ENCODE assay signal across 2 cellular contexts in the genomic region with DNA sequence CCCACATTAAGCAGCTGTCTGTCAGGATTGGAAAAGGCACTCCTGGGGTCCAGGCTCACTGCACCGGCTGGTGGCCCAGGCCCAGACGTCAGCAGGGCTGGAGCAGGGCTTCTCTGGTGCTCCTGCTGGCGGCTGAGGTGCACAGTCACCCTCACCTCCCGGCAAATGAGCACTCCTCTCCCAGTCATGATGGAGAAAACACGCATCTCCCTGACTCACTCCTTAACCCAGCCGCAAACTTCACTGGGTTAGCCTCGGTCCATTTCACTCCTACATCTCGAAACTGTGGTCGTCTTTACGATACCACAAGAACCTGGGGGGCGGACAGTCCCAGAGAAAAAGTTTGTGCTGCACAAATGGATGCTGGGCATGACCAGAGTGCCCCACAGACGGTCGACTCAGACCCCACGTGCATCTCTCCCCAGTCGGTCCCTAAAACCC.
TF ChIP-seq lines count a peak whose summit lies in the region.

No MANE protein-coding gene starts in this region.

TF ChIP-seq in GM23338, 12 proteins besides CTCF, POLR2A, EP300 and RAD21 (continues in another document):
- TF ChIP-seq, protein P1, sequence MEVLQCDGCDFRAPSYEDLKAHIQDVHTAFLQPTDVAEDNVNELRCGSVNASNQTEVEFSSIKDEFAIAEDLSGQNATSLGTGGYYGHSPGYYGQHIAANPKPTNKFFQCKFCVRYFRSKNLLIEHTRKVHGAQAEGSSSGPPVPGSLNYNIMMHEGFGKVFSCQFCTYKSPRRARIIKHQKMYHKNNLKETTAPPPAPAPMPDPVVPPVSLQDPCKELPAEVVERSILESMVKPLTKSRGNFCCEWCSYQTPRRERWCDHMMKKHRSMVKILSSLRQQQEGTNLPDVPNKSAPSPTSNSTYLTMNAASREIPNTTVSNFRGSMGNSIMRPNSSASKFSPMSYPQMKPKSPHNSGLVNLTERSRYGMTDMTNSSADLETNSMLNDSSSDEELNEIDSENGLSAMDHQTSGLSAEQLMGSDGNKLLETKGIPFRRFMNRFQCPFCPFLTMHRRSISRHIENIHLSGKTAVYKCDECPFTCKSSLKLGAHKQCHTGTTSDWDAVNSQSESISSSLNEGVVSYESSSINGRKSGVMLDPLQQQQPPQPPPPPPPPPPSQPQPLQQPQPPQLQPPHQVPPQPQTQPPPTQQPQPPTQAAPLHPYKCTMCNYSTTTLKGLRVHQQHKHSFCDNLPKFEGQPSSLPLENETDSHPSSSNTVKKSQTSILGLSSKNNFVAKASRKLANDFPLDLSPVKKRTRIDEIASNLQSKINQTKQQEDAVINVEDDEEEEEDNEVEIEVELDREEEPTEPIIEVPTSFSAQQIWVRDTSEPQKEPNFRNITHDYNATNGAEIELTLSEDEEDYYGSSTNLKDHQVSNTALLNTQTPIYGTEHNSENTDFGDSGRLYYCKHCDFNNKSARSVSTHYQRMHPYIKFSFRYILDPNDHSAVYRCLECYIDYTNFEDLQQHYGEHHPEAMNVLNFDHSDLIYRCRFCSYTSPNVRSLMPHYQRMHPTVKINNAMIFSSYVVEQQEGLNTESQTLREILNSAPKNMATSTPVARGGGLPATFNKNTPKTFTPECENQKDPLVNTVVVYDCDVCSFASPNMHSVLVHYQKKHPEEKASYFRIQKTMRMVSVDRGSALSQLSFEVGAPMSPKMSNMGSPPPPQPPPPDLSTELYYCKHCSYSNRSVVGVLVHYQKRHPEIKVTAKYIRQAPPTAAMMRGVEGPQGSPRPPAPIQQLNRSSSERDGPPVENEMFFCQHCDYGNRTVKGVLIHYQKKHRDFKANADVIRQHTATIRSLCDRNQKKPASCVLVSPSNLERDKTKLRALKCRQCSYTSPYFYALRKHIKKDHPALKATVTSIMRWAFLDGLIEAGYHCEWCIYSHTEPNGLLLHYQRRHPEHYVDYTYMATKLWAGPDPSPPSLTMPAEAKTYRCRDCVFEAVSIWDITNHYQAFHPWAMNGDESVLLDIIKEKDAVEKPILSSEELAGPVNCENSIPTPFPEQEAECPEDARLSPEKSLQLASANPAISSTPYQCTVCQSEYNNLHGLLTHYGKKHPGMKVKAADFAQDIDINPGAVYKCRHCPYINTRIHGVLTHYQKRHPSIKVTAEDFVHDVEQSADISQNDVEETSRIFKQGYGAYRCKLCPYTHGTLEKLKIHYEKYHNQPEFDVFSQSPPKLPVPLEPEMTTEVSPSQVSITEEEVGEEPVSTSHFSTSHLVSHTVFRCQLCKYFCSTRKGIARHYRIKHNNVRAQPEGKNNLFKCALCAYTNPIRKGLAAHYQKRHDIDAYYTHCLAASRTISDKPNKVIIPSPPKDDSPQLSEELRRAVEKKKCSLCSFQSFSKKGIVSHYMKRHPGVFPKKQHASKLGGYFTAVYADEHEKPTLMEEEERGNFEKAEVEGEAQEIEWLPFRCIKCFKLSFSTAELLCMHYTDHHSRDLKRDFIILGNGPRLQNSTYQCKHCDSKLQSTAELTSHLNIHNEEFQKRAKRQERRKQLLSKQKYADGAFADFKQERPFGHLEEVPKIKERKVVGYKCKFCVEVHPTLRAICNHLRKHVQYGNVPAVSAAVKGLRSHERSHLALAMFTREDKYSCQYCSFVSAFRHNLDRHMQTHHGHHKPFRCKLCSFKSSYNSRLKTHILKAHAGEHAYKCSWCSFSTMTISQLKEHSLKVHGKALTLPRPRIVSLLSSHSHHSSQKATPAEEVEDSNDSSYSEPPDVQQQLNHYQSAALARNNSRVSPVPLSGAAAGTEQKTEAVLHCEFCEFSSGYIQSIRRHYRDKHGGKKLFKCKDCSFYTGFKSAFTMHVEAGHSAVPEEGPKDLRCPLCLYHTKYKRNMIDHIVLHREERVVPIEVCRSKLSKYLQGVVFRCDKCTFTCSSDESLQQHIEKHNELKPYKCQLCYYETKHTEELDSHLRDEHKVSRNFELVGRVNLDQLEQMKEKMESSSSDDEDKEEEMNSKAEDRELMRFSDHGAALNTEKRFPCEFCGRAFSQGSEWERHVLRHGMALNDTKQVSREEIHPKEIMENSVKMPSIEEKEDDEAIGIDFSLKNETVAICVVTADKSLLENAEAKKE (CRISPR knock-in tag; IDR thresholded peaks at IDR 0.05) = no peak
- TF ChIP-seq NANOG (IDR thresholded peaks at IDR 0.05; ENCODE audit: borderline replicate concordance) = no peak
- no peak for TF ChIP-seq CREB1 (CRISPR knock-in tag; IDR thresholded peaks at IDR 0.05; ENCODE audit: low read depth)
- TF ChIP-seq, protein P2, sequence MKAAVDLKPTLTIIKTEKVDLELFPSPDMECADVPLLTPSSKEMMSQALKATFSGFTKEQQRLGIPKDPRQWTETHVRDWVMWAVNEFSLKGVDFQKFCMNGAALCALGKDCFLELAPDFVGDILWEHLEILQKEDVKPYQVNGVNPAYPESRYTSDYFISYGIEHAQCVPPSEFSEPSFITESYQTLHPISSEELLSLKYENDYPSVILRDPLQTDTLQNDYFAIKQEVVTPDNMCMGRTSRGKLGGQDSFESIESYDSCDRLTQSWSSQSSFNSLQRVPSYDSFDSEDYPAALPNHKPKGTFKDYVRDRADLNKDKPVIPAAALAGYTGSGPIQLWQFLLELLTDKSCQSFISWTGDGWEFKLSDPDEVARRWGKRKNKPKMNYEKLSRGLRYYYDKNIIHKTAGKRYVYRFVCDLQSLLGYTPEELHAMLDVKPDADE (IDR thresholded peaks at IDR 0.05) = no peak
- no peak for TF ChIP-seq EZH2 (IDR thresholded peaks at IDR 0.05; ENCODE audit: low read depth, unreplicated experiment)
- TF ChIP-seq EZH2phosphoT487 (IDR thresholded peaks at IDR 0.05; ENCODE audit: unreplicated experiment) = no peak
- TF ChIP-seq, protein P3, sequence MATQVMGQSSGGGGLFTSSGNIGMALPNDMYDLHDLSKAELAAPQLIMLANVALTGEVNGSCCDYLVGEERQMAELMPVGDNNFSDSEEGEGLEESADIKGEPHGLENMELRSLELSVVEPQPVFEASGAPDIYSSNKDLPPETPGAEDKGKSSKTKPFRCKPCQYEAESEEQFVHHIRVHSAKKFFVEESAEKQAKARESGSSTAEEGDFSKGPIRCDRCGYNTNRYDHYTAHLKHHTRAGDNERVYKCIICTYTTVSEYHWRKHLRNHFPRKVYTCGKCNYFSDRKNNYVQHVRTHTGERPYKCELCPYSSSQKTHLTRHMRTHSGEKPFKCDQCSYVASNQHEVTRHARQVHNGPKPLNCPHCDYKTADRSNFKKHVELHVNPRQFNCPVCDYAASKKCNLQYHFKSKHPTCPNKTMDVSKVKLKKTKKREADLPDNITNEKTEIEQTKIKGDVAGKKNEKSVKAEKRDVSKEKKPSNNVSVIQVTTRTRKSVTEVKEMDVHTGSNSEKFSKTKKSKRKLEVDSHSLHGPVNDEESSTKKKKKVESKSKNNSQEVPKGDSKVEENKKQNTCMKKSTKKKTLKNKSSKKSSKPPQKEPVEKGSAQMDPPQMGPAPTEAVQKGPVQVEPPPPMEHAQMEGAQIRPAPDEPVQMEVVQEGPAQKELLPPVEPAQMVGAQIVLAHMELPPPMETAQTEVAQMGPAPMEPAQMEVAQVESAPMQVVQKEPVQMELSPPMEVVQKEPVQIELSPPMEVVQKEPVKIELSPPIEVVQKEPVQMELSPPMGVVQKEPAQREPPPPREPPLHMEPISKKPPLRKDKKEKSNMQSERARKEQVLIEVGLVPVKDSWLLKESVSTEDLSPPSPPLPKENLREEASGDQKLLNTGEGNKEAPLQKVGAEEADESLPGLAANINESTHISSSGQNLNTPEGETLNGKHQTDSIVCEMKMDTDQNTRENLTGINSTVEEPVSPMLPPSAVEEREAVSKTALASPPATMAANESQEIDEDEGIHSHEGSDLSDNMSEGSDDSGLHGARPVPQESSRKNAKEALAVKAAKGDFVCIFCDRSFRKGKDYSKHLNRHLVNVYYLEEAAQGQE (IDR thresholded peaks at IDR 0.05; ENCODE audit: unreplicated experiment) = no peak
- no peak for TF ChIP-seq JUNB (IDR thresholded peaks at IDR 0.05; ENCODE audit: unreplicated experiment)
- TF ChIP-seq STAT1 (IDR thresholded peaks at IDR 0.05; ENCODE audit: unreplicated experiment) = no peak
- TF ChIP-seq ZNF331 (CRISPR knock-in tag; IDR thresholded peaks at IDR 0.05; ENCODE audit: low read depth) = no peak

TF ChIP-seq in WTC11, 78 proteins besides CTCF, POLR2A, EP300 and RAD21:
- TF ChIP-seq NFYB (CRISPR knock-in tag; conservative IDR thresholded peaks at IDR 0.05; ENCODE audit: low read depth) (no peak), NR3C1 (CRISPR knock-in tag; conservative IDR thresholded peaks at IDR 0.05; ENCODE audit: low read depth) (no peak), ZNF121 (CRISPR knock-in tag; IDR thresholded peaks at IDR 0.05) (no peak), GTF2I (CRISPR knock-in tag; conservative IDR thresholded peaks at IDR 0.05) (no peak), MXD4 (CRISPR knock-in tag; IDR thresholded peaks at IDR 0.05; ENCODE audit: borderline replicate concordance) (no peak), FOXK1 (CRISPR knock-in tag; IDR thresholded peaks at IDR 0.05) (no peak)
- TF ChIP-seq, protein P4, sequence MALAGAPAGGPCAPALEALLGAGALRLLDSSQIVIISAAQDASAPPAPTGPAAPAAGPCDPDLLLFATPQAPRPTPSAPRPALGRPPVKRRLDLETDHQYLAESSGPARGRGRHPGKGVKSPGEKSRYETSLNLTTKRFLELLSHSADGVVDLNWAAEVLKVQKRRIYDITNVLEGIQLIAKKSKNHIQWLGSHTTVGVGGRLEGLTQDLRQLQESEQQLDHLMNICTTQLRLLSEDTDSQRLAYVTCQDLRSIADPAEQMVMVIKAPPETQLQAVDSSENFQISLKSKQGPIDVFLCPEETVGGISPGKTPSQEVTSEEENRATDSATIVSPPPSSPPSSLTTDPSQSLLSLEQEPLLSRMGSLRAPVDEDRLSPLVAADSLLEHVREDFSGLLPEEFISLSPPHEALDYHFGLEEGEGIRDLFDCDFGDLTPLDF (CRISPR knock-in tag; IDR thresholded peaks at IDR 0.05) = no peak
- TF ChIP-seq, protein P5, sequence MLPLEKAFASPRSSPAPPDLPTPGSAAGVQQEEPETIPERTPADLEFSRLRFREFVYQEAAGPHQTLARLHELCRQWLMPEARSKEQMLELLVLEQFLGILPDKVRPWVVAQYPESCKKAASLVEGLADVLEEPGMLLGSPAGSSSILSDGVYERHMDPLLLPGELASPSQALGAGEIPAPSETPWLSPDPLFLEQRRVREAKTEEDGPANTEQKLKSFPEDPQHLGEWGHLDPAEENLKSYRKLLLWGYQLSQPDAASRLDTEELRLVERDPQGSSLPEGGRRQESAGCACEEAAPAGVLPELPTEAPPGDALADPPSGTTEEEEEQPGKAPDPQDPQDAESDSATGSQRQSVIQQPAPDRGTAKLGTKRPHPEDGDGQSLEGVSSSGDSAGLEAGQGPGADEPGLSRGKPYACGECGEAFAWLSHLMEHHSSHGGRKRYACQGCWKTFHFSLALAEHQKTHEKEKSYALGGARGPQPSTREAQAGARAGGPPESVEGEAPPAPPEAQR (CRISPR knock-in tag; IDR thresholded peaks at IDR 0.05) = no peak
- TF ChIP-seq, protein P6, sequence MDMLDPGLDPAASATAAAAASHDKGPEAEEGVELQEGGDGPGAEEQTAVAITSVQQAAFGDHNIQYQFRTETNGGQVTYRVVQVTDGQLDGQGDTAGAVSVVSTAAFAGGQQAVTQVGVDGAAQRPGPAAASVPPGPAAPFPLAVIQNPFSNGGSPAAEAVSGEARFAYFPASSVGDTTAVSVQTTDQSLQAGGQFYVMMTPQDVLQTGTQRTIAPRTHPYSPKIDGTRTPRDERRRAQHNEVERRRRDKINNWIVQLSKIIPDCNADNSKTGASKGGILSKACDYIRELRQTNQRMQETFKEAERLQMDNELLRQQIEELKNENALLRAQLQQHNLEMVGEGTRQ (CRISPR knock-in tag; IDR thresholded peaks at IDR 0.05) = no peak
